In genomic region chr4:55440786-55441185, GRCh38 we compare ENCODE assay signal across 18 cellular contexts.
"Had no signal": no experiment of that assay in that cellular context is flagged by ENCODE, and none has a peak within 500 bp of the region (broad histone marks: within the 10 kb centered on the region; RNA-seq: fewer than 3 reads in every experiment).

No MANE protein-coding gene starts in this region.

- H3K4me3 ChIP-seq: gastrocnemius medialis, heart right ventricle, lung, right atrium auricular region, tibial artery, vagina had no signal

- DNase-seq: activated gamma-delta T cell treated with Interleukin-2 at 50 U/mL for 16 hours; activated naive CD8-positive, alpha-beta T cell treated with anti-CD3 and anti-CD28 coated beads, Interleukin-2, amount 10 ng/mL, durations not matched to agents 7 days and 5 days; activated T-cell treated with anti-CD3 and anti-CD28 coated beads, Interleukin-2, amount 50 U/mL, for 4 hours; effector memory CD4-positive, alpha-beta T cell; gastrocnemius medialis; heart right ventricle; left colon; stimulated activated CD4-positive, alpha-beta T cell treated with anti-CD3 and anti-CD28 coated beads, Interleukin-4, amount 100 ng/mL, for 1 hour; stimulated activated naive CD4-positive, alpha-beta T cell; T-helper 9 cell; tibial artery had no signal

- H3K4me1 Mint-ChIP-seq: brain, mesothelial cell of epicardium had no signal

- ATAC-seq: activated CD4-positive, CD25-positive, alpha-beta regulatory T cell treated with anti-CD3 and anti-CD28 coated beads, Interleukin-2, amount 50 U/mL, for 24 hours; activated T-cell treated with anti-CD3 and anti-CD28 coated beads, Interleukin-2, amount 50 U/mL, for 4 hours; gastrocnemius medialis; heart right ventricle; left colon had no signal

- H3K27ac ChIP-seq: gastrocnemius medialis, heart right ventricle, right atrium auricular region, tibial artery, vagina had no signal

- H3K27me3 Mint-ChIP-seq: activated naive CD8-positive, alpha-beta T cell treated with anti-CD3 and anti-CD28 coated beads, Interleukin-2, amount 10 ng/mL, durations not matched to agents 7 days and 5 days; brain; progenitor cell of endocrine pancreas had no signal

- H3K27ac Mint-ChIP-seq: activated naive CD8-positive, alpha-beta T cell treated with anti-CD3 and anti-CD28 coated beads, Interleukin-2, amount 10 ng/mL, durations not matched to agents 7 days and 5 days; mesothelial cell of epicardium; progenitor cell of endocrine pancreas had no signal

- H3K9me3 Mint-ChIP-seq: activated naive CD8-positive, alpha-beta T cell treated with anti-CD3 and anti-CD28 coated beads, Interleukin-2, amount 10 ng/mL, durations not matched to agents 7 days and 5 days; activated T-cell treated with anti-CD3 and anti-CD28 coated beads, Interleukin-2, amount 50 U/mL, for 4 hours; brain; mesothelial cell of epicardium had no signal

- H3K4me3 Mint-ChIP-seq: activated naive CD8-positive, alpha-beta T cell treated with anti-CD3 and anti-CD28 coated beads, Interleukin-2, amount 10 ng/mL, durations not matched to agents 7 days and 5 days; activated T-cell treated with anti-CD3 and anti-CD28 coated beads, Interleukin-2, amount 50 U/mL, for 4 hours; brain; mesothelial cell of epicardium had no signal

- H3K9me3 ChIP-seq: gastrocnemius medialis, heart right ventricle, right atrium auricular region, tibial artery, vagina had no signal

- H3K27me3 ChIP-seq: gastrocnemius medialis, heart right ventricle, right atrium auricular region, tibial artery, vagina had no signal

- H3K4me1 ChIP-seq: gastrocnemius medialis, heart right ventricle, right atrium auricular region, vagina had no signal
